Comparison of ENCODE assay signal across 8 cellular contexts in genomic region chr6:111492499-111492898, GRCh38.
"Had no signal": no experiment of that assay in that cellular context is flagged by ENCODE, and none has a peak within 500 bp of the region (broad histone marks: within the 10 kb centered on the region; RNA-seq: fewer than 3 reads in every experiment).

No MANE protein-coding gene starts in this region.

- FAIRE-seq: G401.6, GM12878, GM12891, GM12892, GM18507, GM19239 had no signal

- ATAC-seq: GM12878 had no signal

- H3K4me3 ChIP-seq: GM12878 had no signal

- DNase-seq: GDM1, GF-D8 had no signal
